37 cellular contexts compared by ENCODE assay signal in the genomic region with DNA sequence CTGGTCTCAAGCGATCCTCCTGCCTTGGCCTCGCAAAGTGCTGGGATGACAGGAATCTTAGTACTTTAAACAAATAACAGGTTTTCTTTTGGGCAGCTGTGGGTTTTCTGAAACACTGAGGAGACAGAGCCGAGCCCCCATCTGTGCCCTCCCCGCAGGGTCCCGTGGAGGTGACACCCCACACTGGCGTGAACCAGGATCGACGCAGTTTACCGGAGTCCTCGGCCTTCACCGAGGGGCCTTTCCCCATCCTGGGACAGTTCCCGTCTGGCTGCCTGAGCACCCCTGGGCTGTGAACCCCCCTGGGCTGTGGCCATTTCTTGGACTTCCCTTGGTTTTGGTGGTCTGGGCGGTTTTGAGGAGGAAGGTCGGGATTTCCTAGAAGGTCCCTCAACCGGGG. TPM values are rescaled to one million over a fixed set of nuclear protein-coding genes. Genes with fewer than 3 reads are reported as not detected.
"Had no signal": no experiment of that assay in that cellular context is flagged by ENCODE, and none has a peak within 500 bp of the region (broad histone marks: within the 10 kb centered on the region; RNA-seq: fewer than 3 reads in every experiment).

No MANE protein-coding gene starts in this region.

- H3K9me3 ChIP-seq: adrenal gland, body of pancreas had no signal

- FAIRE-seq: astrocyte, colon, TTC549 had no signal

- ATAC-seq: activated CD8-positive, alpha-beta T cell treated with anti-CD3 and anti-CD28 coated beads for 36 hours; activated naive CD4-positive, alpha-beta T cell treated with anti-CD3 and anti-CD28 coated beads, Interleukin-2, amount 50 U/mL, for 72 hours; activated T-cell treated with anti-CD3 and anti-CD28 coated beads, Interleukin-2, amount 50 U/mL, for 4 hours; activated T-helper 17 cell treated with anti-CD3 and anti-CD28 coated beads, Interleukin-2, amount 50 U/mL, for 72 hours; body of pancreas had no signal

- H3K36me3 ChIP-seq: adrenal gland, brain microvascular endothelial cell, breast epithelium had no signal

- H3K9me3 Mint-ChIP-seq: activated B cell treated with CpG ODN at 0.5 μM for 24 hours; activated CD4-positive, alpha-beta memory T cell treated with anti-CD3 and anti-CD28 coated beads for 36 hours; activated CD4-positive, alpha-beta T cell treated with anti-CD3 and anti-CD28 coated beads, Interleukin-2, amount 10 ng/mL, durations not matched to agents 24 days and 14 days; activated CD8-positive, alpha-beta T cell treated with anti-CD3 and anti-CD28 coated beads for 36 hours; activated naive CD4-positive, alpha-beta T cell treated with anti-CD3 and anti-CD28 coated beads for 36 hours; activated naive CD4-positive, alpha-beta T cell treated with anti-CD3 and anti-CD28 coated beads, Interleukin-2, amount 50 U/mL, for 72 hours; activated naive CD8-positive, alpha-beta T cell treated with anti-CD3 and anti-CD28 coated beads for 36 hours; activated T-cell treated with anti-CD3 and anti-CD28 coated beads, Interleukin-2, amount 50 U/mL, for 4 hours; activated T-cell treated with anti-CD3 and anti-CD28 coated beads, Interleukin-2, amount 50 U/mL, for 72 hours; activated T-helper 1 cell treated with anti-CD3 and anti-CD28 coated beads, Interleukin-12 subunit alpha, Interleukin-12 subunit beta, Interleukin-2, Interleukin-4 antibody, amounts not matched to agents 30 ng/mL and 10 ng/mL and 1 ng/mL, durations not matched to agents 14 hours and 24 hours and 36 hours; activated T-helper 17 cell treated with anti-CD3 and anti-CD28 coated beads, Interleukin-2, amount 50 U/mL, for 72 hours had no signal

- H3K27ac Mint-ChIP-seq: activated B cell treated with CpG ODN at 0.5 μM for 24 hours; activated CD4-positive, alpha-beta memory T cell treated with anti-CD3 and anti-CD28 coated beads for 36 hours; activated CD4-positive, alpha-beta T cell treated with anti-CD3 and anti-CD28 coated beads, Interleukin-2, amount 10 ng/mL, durations not matched to agents 24 days and 14 days; activated CD8-positive, alpha-beta T cell treated with anti-CD3 and anti-CD28 coated beads for 36 hours; activated naive CD4-positive, alpha-beta T cell treated with anti-CD3 and anti-CD28 coated beads for 36 hours; activated naive CD4-positive, alpha-beta T cell treated with anti-CD3 and anti-CD28 coated beads, Interleukin-2, amount 50 U/mL, for 72 hours; activated naive CD8-positive, alpha-beta T cell treated with anti-CD3 and anti-CD28 coated beads for 36 hours; activated T-cell treated with anti-CD3 and anti-CD28 coated beads, Interleukin-2, amount 50 U/mL, for 72 hours; activated T-helper 1 cell treated with anti-CD3 and anti-CD28 coated beads, Interleukin-12 subunit alpha, Interleukin-12 subunit beta, Interleukin-2, Interleukin-4 antibody, amounts not matched to agents 30 ng/mL and 10 ng/mL and 1 ng/mL, durations not matched to agents 14 hours and 24 hours and 36 hours; activated T-helper 17 cell treated with anti-CD3 and anti-CD28 coated beads, Interleukin-2, amount 50 U/mL, for 72 hours had no signal

- H3K36me3 Mint-ChIP-seq: activated CD4-positive, alpha-beta memory T cell treated with anti-CD3 and anti-CD28 coated beads for 36 hours; activated naive CD4-positive, alpha-beta T cell treated with anti-CD3 and anti-CD28 coated beads, Interleukin-2, amount 50 U/mL, for 72 hours; activated naive CD8-positive, alpha-beta T cell treated with anti-CD3 and anti-CD28 coated beads for 36 hours had no signal

- H3K4me3 ChIP-seq: adrenal gland, body of pancreas, breast epithelium had no signal

- H3K27ac ChIP-seq: adrenal gland, body of pancreas, brain microvascular endothelial cell, breast epithelium, VCaP had no signal

- H3K4me3 Mint-ChIP-seq: activated B cell treated with CpG ODN at 0.5 μM for 24 hours; activated CD4-positive, alpha-beta memory T cell treated with anti-CD3 and anti-CD28 coated beads for 36 hours; activated CD4-positive, alpha-beta T cell treated with anti-CD3 and anti-CD28 coated beads, Interleukin-2, amount 10 ng/mL, durations not matched to agents 24 days and 14 days; activated CD8-positive, alpha-beta T cell treated with anti-CD3 and anti-CD28 coated beads for 36 hours; activated naive CD4-positive, alpha-beta T cell treated with anti-CD3 and anti-CD28 coated beads for 36 hours; activated naive CD8-positive, alpha-beta T cell treated with anti-CD3 and anti-CD28 coated beads for 36 hours; activated T-cell treated with anti-CD3 and anti-CD28 coated beads, Interleukin-2, amount 50 U/mL, for 4 hours; activated T-cell treated with anti-CD3 and anti-CD28 coated beads, Interleukin-2, amount 50 U/mL, for 72 hours; activated T-helper 1 cell treated with anti-CD3 and anti-CD28 coated beads, Interleukin-12 subunit alpha, Interleukin-12 subunit beta, Interleukin-2, Interleukin-4 antibody, amounts not matched to agents 30 ng/mL and 10 ng/mL and 1 ng/mL, durations not matched to agents 14 hours and 24 hours and 36 hours; activated T-helper 17 cell treated with anti-CD3 and anti-CD28 coated beads, Interleukin-2, amount 50 U/mL, for 72 hours had no signal

- DNase-seq: activated B cell treated with CpG ODN at 0.5 μM for 24 hours; activated CD4-positive, alpha-beta memory T cell treated with anti-CD3 and anti-CD28 coated beads for 36 hours; activated CD4-positive, alpha-beta T cell treated with anti-CD3 and anti-CD28 coated beads for 4 hours; activated CD4-positive, alpha-beta T cell treated with anti-CD3 and anti-CD28 coated beads, Interleukin-2, amount 10 ng/mL, durations not matched to agents 24 days and 14 days; activated CD4-positive, alpha-beta T cell treated with anti-CD3 and anti-CD28 coated beads, Interleukin-2, amount 50 U/mL, for 1 hour; activated CD4-positive, alpha-beta T cell treated with anti-CD3 and anti-CD28 coated beads, Interleukin-2, amount 50 U/mL, for 4 hours; activated CD4-positive, CD25-positive, alpha-beta regulatory T cell treated with anti-CD3 and anti-CD28 coated beads, Interleukin-2, amount 50 U/mL, for 72 hours; activated CD8-positive, alpha-beta memory T cell treated with anti-CD3 and anti-CD28 coated beads, Interleukin-2, amount 50 U/mL, for 4 hours; activated CD8-positive, alpha-beta T cell treated with anti-CD3 and anti-CD28 coated beads for 36 hours; activated effector memory CD4-positive, alpha-beta T cell treated with anti-CD3 and anti-CD28 coated beads, Interleukin-2, amount 50 U/mL, for 16 hours; activated gamma-delta T cell treated with Interleukin-2 at 50 U/mL for 16 hours; activated naive CD4-positive, alpha-beta T cell; activated naive CD4-positive, alpha-beta T cell treated with anti-CD3 and anti-CD28 coated beads for 36 hours; activated naive CD4-positive, alpha-beta T cell treated with anti-CD3 and anti-CD28 coated beads, Interleukin-2, amount 50 U/mL, for 16 hours; activated naive CD8-positive, alpha-beta T cell treated with anti-CD3 and anti-CD28 coated beads for 36 hours; activated T-cell treated with anti-CD3 and anti-CD28 coated beads for 4 hours; activated T-cell treated with anti-CD3 and anti-CD28 coated beads, Interleukin-2, amount 50 U/mL, for 1 hour; activated T-cell treated with anti-CD3 and anti-CD28 coated beads, Interleukin-2, amount 50 U/mL, for 4 hours; activated T-cell treated with anti-CD3 and anti-CD28 coated beads, Interleukin-2, amount 50 U/mL, for 72 hours; adrenal gland; amniotic stem cell; aorta; body of pancreas; brain microvascular endothelial cell; central memory CD4-positive, alpha-beta T cell had no signal

- H3K4me1 Mint-ChIP-seq: activated T-helper 17 cell treated with anti-CD3 and anti-CD28 coated beads, Interleukin-2, amount 50 U/mL, for 72 hours had no signal

- H3K4me1 ChIP-seq: breast epithelium had no signal

RNA-seq across cellular contexts. Expression of a gene that starts 15.3 kb away (rescaled TPM):
- total RNA-seq: activated B cell treated with CpG ODN at 0.5 μM for 24 hours; activated CD4-positive, alpha-beta memory T cell treated with anti-CD3 and anti-CD28 coated beads for 36 hours; activated CD4-positive, alpha-beta T cell treated with anti-CD3 and anti-CD28 coated beads, Interleukin-2, amount 10 ng/mL, durations not matched to agents 24 days and 14 days; activated CD8-positive, alpha-beta memory T cell treated with anti-CD3 and anti-CD28 coated beads for 36 hours; activated CD8-positive, alpha-beta T cell treated with anti-CD3 and anti-CD28 coated beads for 36 hours; activated naive CD4-positive, alpha-beta T cell treated with anti-CD3 and anti-CD28 coated beads for 36 hours; activated naive CD4-positive, alpha-beta T cell treated with anti-CD3 and anti-CD28 coated beads, Interleukin-2, amount 50 U/mL, for 72 hours; activated naive CD8-positive, alpha-beta T cell treated with anti-CD3 and anti-CD28 coated beads for 36 hours; activated T-cell treated with anti-CD3 and anti-CD28 coated beads, Interleukin-2, amount 50 U/mL, for 4 hours; activated T-cell treated with anti-CD3 and anti-CD28 coated beads, Interleukin-2, amount 50 U/mL, for 72 hours; activated T-helper 1 cell treated with anti-CD3 and anti-CD28 coated beads, Interleukin-12 subunit alpha, Interleukin-12 subunit beta, Interleukin-2, Interleukin-4 antibody, amounts not matched to agents 30 ng/mL and 10 ng/mL and 1 ng/mL, durations not matched to agents 14 hours and 24 hours and 36 hours; activated T-helper 17 cell treated with anti-CD3 and anti-CD28 coated beads, Interleukin-2, amount 50 U/mL, for 72 hours; adrenal gland; aorta; astrocyte; body of pancreas; breast epithelium; cardiac septum; cerebellum; T-helper 2 cell treated with Interferon-gamma antibody and Interleukin-4, amounts not matched to agents 100 ng/mL and 5 ng/mL, for 36 hours had no signal
- polyA plus RNA-seq: adrenal gland, aorta had no signal

RNA-seq across cellular contexts. Expression of a gene that starts 55.3 kb away (rescaled TPM):
- total RNA-seq: activated B cell treated with CpG ODN at 0.5 μM for 24 hours; activated CD4-positive, alpha-beta memory T cell treated with anti-CD3 and anti-CD28 coated beads for 36 hours; activated CD4-positive, alpha-beta T cell treated with anti-CD3 and anti-CD28 coated beads, Interleukin-2, amount 10 ng/mL, durations not matched to agents 24 days and 14 days; activated CD8-positive, alpha-beta memory T cell treated with anti-CD3 and anti-CD28 coated beads for 36 hours; activated CD8-positive, alpha-beta T cell treated with anti-CD3 and anti-CD28 coated beads for 36 hours; activated naive CD4-positive, alpha-beta T cell treated with anti-CD3 and anti-CD28 coated beads for 36 hours; activated naive CD4-positive, alpha-beta T cell treated with anti-CD3 and anti-CD28 coated beads, Interleukin-2, amount 50 U/mL, for 72 hours; activated naive CD8-positive, alpha-beta T cell treated with anti-CD3 and anti-CD28 coated beads for 36 hours; activated T-cell treated with anti-CD3 and anti-CD28 coated beads, Interleukin-2, amount 50 U/mL, for 72 hours; activated T-helper 1 cell treated with anti-CD3 and anti-CD28 coated beads, Interleukin-12 subunit alpha, Interleukin-12 subunit beta, Interleukin-2, Interleukin-4 antibody, amounts not matched to agents 30 ng/mL and 10 ng/mL and 1 ng/mL, durations not matched to agents 14 hours and 24 hours and 36 hours; activated T-helper 17 cell treated with anti-CD3 and anti-CD28 coated beads, Interleukin-2, amount 50 U/mL, for 72 hours; astrocyte; cardiac septum; cerebellum had no signal
